In genomic region chr16:89322381-89323119, GRCh38 we compare ENCODE assay signal across 9 cellular contexts.
A peak's percentile ranks its signal among the peaks of the same experiment; 100 is the strongest.
DNase-seq lines count a peak whose midpoint lies in the region; ATAC-seq and TF ChIP-seq lines count a peak whose summit lies in the region.
"Had no signal": no experiment of that assay in that cellular context is flagged by ENCODE, and none has a peak within 500 bp of the region (broad histone marks: within the 10 kb centered on the region; RNA-seq: fewer than 3 reads in every experiment).

No MANE protein-coding gene starts in this region.

- H3K9ac ChIP-seq in HUES48 (ENCODE audit: low read depth, low read length) (no peak overlapping the region), skeletal muscle satellite cell (ENCODE audit: low read depth, low read length) (peak overlapping the region; percentile 45)

- ATAC-seq in T-helper 17 cell = no peak
- ATAC-seq in gastroesophageal sphincter = peak; percentile 14
- ATAC-seq in HG02763 (IDR thresholded peaks at IDR 0.05; ENCODE audit: unreplicated experiment) = no peak
- ATAC-seq in HG03196 (IDR thresholded peaks at IDR 0.05; ENCODE audit: unreplicated experiment) = no peak

- peak overlapping the region; percentile 76 for H3K4me2 ChIP-seq in skeletal muscle satellite cell (ENCODE audit: low read length)

- H3K9me3 ChIP-seq in HUES48 (ENCODE audit: control insufficient read depth, insufficient read depth, low read length) (no peaks in the 10 kb centered on the region), T-helper 17 cell (ENCODE audit: control insufficient read depth, low read length, poor library complexity, severe bottlenecking) (no peaks in the 10 kb centered on the region), gastroesophageal sphincter (no peaks in the 10 kb centered on the region), skeletal muscle satellite cell (replicated peaks; ENCODE audit: low read length) (no peaks in the 10 kb centered on the region)
- H3K9me3 ChIP-seq: tibial artery had no signal

- no peaks in the 10 kb centered on the region for H3K36me3 ChIP-seq in HUES48 (ENCODE audit: control insufficient read depth, insufficient read depth, low read length)
- H3K36me3 ChIP-seq in gastroesophageal sphincter = no peaks in the 10 kb centered on the region
- H3K36me3 ChIP-seq in skeletal muscle satellite cell (ENCODE audit: insufficient read depth, low read length) = peaks cover 10% of the 10 kb centered on the region
- H3K36me3 ChIP-seq: tibial artery had no signal

- H3K4me3 ChIP-seq in HUES48 (ENCODE audit: low read depth, low read length) = no peak overlapping the region
- H3K4me3 ChIP-seq in gastroesophageal sphincter = no peak overlapping the region
- peak overlapping the region; percentile 49 for H3K4me3 ChIP-seq in skeletal muscle satellite cell (ENCODE audit: low read length)
- H3K4me3 ChIP-seq: tibial artery had no signal

- H3K27ac Mint-ChIP-seq in T-helper 17 cell = peak overlapping the region; percentile 79

- H3K4me1 ChIP-seq in HUES48 (ENCODE audit: control insufficient read depth, insufficient read depth, low read length) (peaks cover 61% of the 10 kb centered on the region), gastroesophageal sphincter (peaks cover 5 to 100% (median 83%) of the 10 kb centered on the region in 3 donors), skeletal muscle satellite cell (ENCODE audit: control insufficient read depth, insufficient read depth, low read length) (peaks cover 97% of the 10 kb centered on the region)

- peaks cover 76% of the 10 kb centered on the region for H3K4me1 Mint-ChIP-seq in T-helper 17 cell

- H3K27me3 Mint-ChIP-seq in T-helper 17 cell = no peaks in the 10 kb centered on the region

- no peaks in the 10 kb centered on the region for H3K27me3 ChIP-seq in HUES48 (ENCODE audit: control insufficient read depth, insufficient read depth, low read length)
- no peaks in the 10 kb centered on the region for H3K27me3 ChIP-seq in gastroesophageal sphincter
- H3K27me3 ChIP-seq in skeletal muscle satellite cell (ENCODE audit: control insufficient read depth, insufficient read depth, low read length) = no peaks in the 10 kb centered on the region
- H3K27me3 ChIP-seq: tibial artery had no signal

- H3K36me3 Mint-ChIP-seq in T-helper 17 cell (ENCODE audit: low read depth) = no peaks in the 10 kb centered on the region

- no peak for DNase-seq in T-helper 17 cell
- no peak for DNase-seq in stimulated activated CD4-positive, alpha-beta T cell treated with anti-CD3 and anti-CD28 coated beads, Interleukin-4, amount 100 ng/mL, for 24 hours

- WGBS in gastroesophageal sphincter (ENCODE audit: low coverage in 1 of 2), 2 donors = 20 to 38% methylated on average over 2 to 10 of the region's 17 CpGs

- TF ChIP-seq CTCF in C4-2B (conservative IDR thresholded peaks at IDR 0.05) (no peak), gastroesophageal sphincter (IDR thresholded peaks at IDR 0.05) (no peak)

- peak overlapping the region; percentile 77 for H3K4me3 Mint-ChIP-seq in T-helper 17 cell

- H3K27ac ChIP-seq in C4-2B = peak overlapping the region; percentile 90
- H3K27ac ChIP-seq in HUES48 (ENCODE audit: low read depth, low read length) = peak overlapping the region; percentile 54
- peak overlapping the region in 3 of 4 donors; percentile 77 to 87 (median 79) for H3K27ac ChIP-seq in gastroesophageal sphincter

- no peak for TF ChIP-seq EP300 in gastroesophageal sphincter (IDR thresholded peaks at IDR 0.05)

- no peak for TF ChIP-seq POLR2A in gastroesophageal sphincter (IDR thresholded peaks at IDR 0.05)
